Comparison of ENCODE assay signal across 17 cellular contexts in genomic region chr1:69982992-69983391, GRCh38.
DNase-seq lines count a peak whose midpoint lies in the region; ATAC-seq and TF ChIP-seq lines count a peak whose summit lies in the region.
"Had no signal": no experiment of that assay in that cellular context is flagged by ENCODE, and none has a peak within 500 bp of the region (broad histone marks: within the 10 kb centered on the region; RNA-seq: fewer than 3 reads in every experiment).

No MANE protein-coding gene starts in this region.

- H3K4me3 ChIP-seq in BJ (ENCODE audit: low read depth, low read length) (no peak overlapping the region), choroid plexus epithelial cell (ENCODE audit: low read depth, low read length) (no peak overlapping the region)
- H3K4me3 ChIP-seq: prostate gland had no signal

- peak; percentile 44 for DNase-seq in BJ (ENCODE audit: low read depth)
- peak; percentile 53 for DNase-seq in HS-5 (ENCODE audit: low read depth)
- DNase-seq in choroid plexus epithelial cell (ENCODE audit: low read depth) = peak; percentile 50
- DNase-seq in myocyte (ENCODE audit: low read depth) = peak; percentile 66
- DNase-seq in naive thymus-derived CD8-positive, alpha-beta T cell = no peak
- DNase-seq in cerebellum (ENCODE audit: low spot score) = no peak
- DNase-seq: activated CD8-positive, alpha-beta T cell treated with anti-CD3 and anti-CD28 coated beads, Interleukin-2, amount 10 ng/mL, durations not matched to agents 7 days and 5 days; activated effector memory CD4-positive, alpha-beta T cell treated with Interleukin-2 at 50 U/mL for 16 hours; AML-193; NCI-H1417 treated with DMSO at 0.1 percent for 48 hours; NCI-H69; stimulated activated CD4-positive, alpha-beta T cell treated with anti-CD3 and anti-CD28 coated beads, Interleukin-2, amount 100 ng/mL, for 24 hours had no signal

- H3K36me3 Mint-ChIP-seq in naive thymus-derived CD8-positive, alpha-beta T cell = no peaks in the 10 kb centered on the region
- H3K36me3 Mint-ChIP-seq: mesothelial cell of epicardium had no signal

- POLR2A ChIA-PET in BJ (lab: Charles Lee) = no interaction called here
- POLR2A ChIA-PET in naive thymus-derived CD8-positive, alpha-beta T cell (lab: Charles Lee) = no interaction called here

- no peaks in the 10 kb centered on the region for H3K36me3 ChIP-seq in BJ (ENCODE audit: control insufficient read depth, insufficient read depth, low read length)
- H3K36me3 ChIP-seq: prostate gland had no signal

- ATAC-seq in HG02938 (IDR thresholded peaks at IDR 0.05; ENCODE audit: unreplicated experiment) (no peak), HG02973 (IDR thresholded peaks at IDR 0.05; ENCODE audit: unreplicated experiment) (no peak)
- no peak for ATAC-seq in naive thymus-derived CD8-positive, alpha-beta T cell
- ATAC-seq: activated CD8-positive, alpha-beta T cell treated with anti-CD3 and anti-CD28 coated beads, Interleukin-2, amount 10 ng/mL, durations not matched to agents 7 days and 5 days; Right ventricle myocardium inferior had no signal

- H3K4me1 Mint-ChIP-seq in naive thymus-derived CD8-positive, alpha-beta T cell = no peaks in the 10 kb centered on the region
- H3K4me1 Mint-ChIP-seq: mesothelial cell of epicardium had no signal

- peaks cover 0 to 2% (median 0%) of the 10 kb centered on the region in 5 donors for H3K27me3 Mint-ChIP-seq in naive thymus-derived CD8-positive, alpha-beta T cell

- no peak overlapping the region for H3K27ac Mint-ChIP-seq in naive thymus-derived CD8-positive, alpha-beta T cell
- H3K27ac Mint-ChIP-seq: activated CD8-positive, alpha-beta T cell treated with anti-CD3 and anti-CD28 coated beads, Interleukin-2, amount 10 ng/mL, durations not matched to agents 7 days and 5 days; mesothelial cell of epicardium had no signal

- CTCF ChIA-PET in BJ (lab: Yijun Ruan, JAX) = interaction anchor here (0.8 to 0.9 kb wide), 2 partner anchors 32 to 160 kb away, joined by 3 read pairs; no protein-coding TSS in a partner anchor

- peaks cover 0 to 6% (median 0%) of the 10 kb centered on the region in 9 donors for H3K9me3 Mint-ChIP-seq in naive thymus-derived CD8-positive, alpha-beta T cell
- H3K9me3 Mint-ChIP-seq: mesothelial cell of epicardium had no signal

- H3K4me3 Mint-ChIP-seq in naive thymus-derived CD8-positive, alpha-beta T cell = no peak overlapping the region
- H3K4me3 Mint-ChIP-seq: activated CD8-positive, alpha-beta T cell treated with anti-CD3 and anti-CD28 coated beads, Interleukin-2, amount 10 ng/mL, durations not matched to agents 7 days and 5 days; mesothelial cell of epicardium had no signal

- H3K27me3 ChIP-seq in BJ (ENCODE audit: control insufficient read depth, insufficient read depth, low read length) = no peaks in the 10 kb centered on the region

- TF ChIP-seq CTCF in BJ (IDR thresholded peaks at IDR 0.05; ENCODE audit: insufficient read depth, low read depth, low read length) (no peak), choroid plexus epithelial cell (conservative IDR thresholded peaks at IDR 0.05; ENCODE audit: low read depth, low read length) (no peak)

Comparison
In these comparisons a context has a peak if more than half of its experiments do, and no peak if none do; other contexts are left out.
1. DNase-seq: peak in BJ (single experiment), HS-5 (single experiment), choroid plexus epithelial cell (single experiment) and myocyte (single experiment); none in naive thymus-derived CD8-positive, alpha-beta T cell (0 of 10) and cerebellum (single experiment).